ENCODE assay signal across 38 cellular contexts in genomic region chr7:135234727-135235126, GRCh38. TPM values are rescaled to one million over a fixed set of nuclear protein-coding genes. Genes with fewer than 3 reads are reported as not detected.
"Had no signal": no experiment of that assay in that cellular context is flagged by ENCODE, and none has a peak within 500 bp of the region (broad histone marks: within the 10 kb centered on the region; RNA-seq: fewer than 3 reads in every experiment).

No MANE protein-coding gene starts in this region.

- H3K4me3 ChIP-seq: ascending aorta, cardiac muscle cell had no signal

- ATAC-seq: activated CD4-positive, alpha-beta T cell treated with anti-CD3 and anti-CD28 coated beads for 36 hours; activated CD8-positive, alpha-beta memory T cell treated with anti-CD3 and anti-CD28 coated beads, Interleukin-2, amount 10 ng/mL, durations not matched to agents 7 days and 5 days; activated CD8-positive, alpha-beta T cell treated with anti-CD3 and anti-CD28 coated beads, Interleukin-2, amount 10 ng/mL, durations not matched to agents 7 days and 5 days; activated naive CD8-positive, alpha-beta T cell treated with anti-CD3 and anti-CD28 coated beads, Interleukin-2, amount 50 U/mL, for 24 hours had no signal

- FAIRE-seq: bronchial epithelial cell, TTC549 had no signal

- H3K9me3 Mint-ChIP-seq: activated B cell treated with CpG ODN at 0.5 μM for 24 hours; activated naive CD4-positive, alpha-beta T cell treated with anti-CD3 and anti-CD28 coated beads, Interleukin-2, amount 10 ng/mL, durations not matched to agents 7 days and 5 days; activated naive CD4-positive, alpha-beta T cell treated with anti-CD3 and anti-CD28 coated beads, Interleukin-2, amount 50 U/mL, for 24 hours; activated naive CD8-positive, alpha-beta T cell treated with anti-CD3 and anti-CD28 coated beads, Interleukin-2, amount 10 ng/mL, durations not matched to agents 7 days and 5 days; activated naive CD8-positive, alpha-beta T cell treated with anti-CD3 and anti-CD28 coated beads, Interleukin-2, amount 50 U/mL, for 24 hours; activated T-cell treated with anti-CD3 and anti-CD28 coated beads, Interleukin-2, amount 50 U/mL, for 24 hours; brain; central memory CD8-positive, alpha-beta T cell; T-helper 1 cell treated with Interleukin-12 subunit alpha and Interleukin-12 subunit beta and Interleukin-4 antibody, amounts not matched to agents 30 μg/mL and 1 μg/mL, for 36 hours had no signal

- H3K36me3 ChIP-seq: ascending aorta, cardiac muscle cell had no signal

- H3K9me3 ChIP-seq: ascending aorta had no signal

- H3K27me3 Mint-ChIP-seq: activated CD4-positive, alpha-beta T cell treated with anti-CD3 and anti-CD28 coated beads for 36 hours; activated CD4-positive, alpha-beta T cell treated with anti-CD3 and anti-CD28 coated beads, Interleukin-2, amount 10 ng/mL, durations not matched to agents 7 days and 5 days; activated CD8-positive, alpha-beta memory T cell treated with anti-CD3 and anti-CD28 coated beads, Interleukin-2, amount 10 ng/mL, durations not matched to agents 7 days and 5 days; activated naive CD4-positive, alpha-beta T cell treated with anti-CD3 and anti-CD28 coated beads, Interleukin-2, amount 10 ng/mL, durations not matched to agents 7 days and 5 days; activated naive CD4-positive, alpha-beta T cell treated with anti-CD3 and anti-CD28 coated beads, Interleukin-2, amount 50 U/mL, for 24 hours; activated naive CD8-positive, alpha-beta T cell; activated naive CD8-positive, alpha-beta T cell treated with anti-CD3 and anti-CD28 coated beads, Interleukin-2, amount 50 U/mL, for 24 hours; activated T-cell treated with anti-CD3 and anti-CD28 coated beads, Interleukin-2, amount 50 U/mL, for 24 hours; brain had no signal

- DNase-seq: activated B cell treated with CpG ODN at 0.5 μM for 24 hours; activated CD4-positive, alpha-beta memory T cell treated with anti-CD3 and anti-CD28 coated beads, Interleukin-2, amount 10 ng/mL, durations not matched to agents 7 days and 5 days; activated CD4-positive, alpha-beta T cell treated with anti-CD3 and anti-CD28 coated beads for 1 hour; activated CD4-positive, alpha-beta T cell treated with anti-CD3 and anti-CD28 coated beads for 36 hours; activated CD4-positive, alpha-beta T cell treated with anti-CD3 and anti-CD28 coated beads for 48 hours; activated CD4-positive, alpha-beta T cell treated with anti-CD3 and anti-CD28 coated beads, Interleukin-2, amount 10 ng/mL, durations not matched to agents 7 days and 5 days; activated CD4-positive, alpha-beta T cell treated with anti-CD3 and anti-CD28 coated beads, Interleukin-2, amount 50 U/mL, for 48 hours; activated CD8-positive, alpha-beta memory T cell treated with anti-CD3 and anti-CD28 coated beads, Interleukin-2, amount 10 ng/mL, durations not matched to agents 7 days and 5 days; activated CD8-positive, alpha-beta memory T cell treated with anti-CD3 and anti-CD28 coated beads, Interleukin-2, amount 50 U/mL, for 48 hours; activated CD8-positive, alpha-beta T cell treated with anti-CD3 and anti-CD28 coated beads, Interleukin-2, amount 10 ng/mL, durations not matched to agents 7 days and 5 days; activated effector memory CD4-positive, alpha-beta T cell treated with Interleukin-2 at 50 U/mL for 16 hours; activated gamma-delta T cell; activated naive CD4-positive, alpha-beta T cell treated with anti-CD3 and anti-CD28 coated beads, Interleukin-2, amount 10 ng/mL, durations not matched to agents 7 days and 5 days; activated naive CD4-positive, alpha-beta T cell treated with Interleukin-2 at 50 U/mL for 16 hours; activated naive CD8-positive, alpha-beta T cell treated with anti-CD3 and anti-CD28 coated beads, Interleukin-2, amount 10 ng/mL, durations not matched to agents 7 days and 5 days; activated naive CD8-positive, alpha-beta T cell treated with anti-CD3 and anti-CD28 coated beads, Interleukin-2, amount 50 U/mL, for 24 hours; activated T-cell treated with anti-CD3 and anti-CD28 coated beads, Interleukin-2, amount 50 U/mL, for 24 hours; amygdala; anterior cingulate cortex; caudate nucleus; cerebellar nuclear complex; T-helper 1 cell; T-helper 2 cell; T-helper 9 cell had no signal

- H3K27ac ChIP-seq: ascending aorta, cardiac muscle cell, VCaP had no signal

- H3K4me1 ChIP-seq: ascending aorta had no signal

- H3K36me3 Mint-ChIP-seq: activated CD8-positive, alpha-beta memory T cell treated with anti-CD3 and anti-CD28 coated beads, Interleukin-2, amount 10 ng/mL, durations not matched to agents 7 days and 5 days; activated naive CD4-positive, alpha-beta T cell treated with anti-CD3 and anti-CD28 coated beads, Interleukin-2, amount 10 ng/mL, durations not matched to agents 7 days and 5 days; activated naive CD4-positive, alpha-beta T cell treated with anti-CD3 and anti-CD28 coated beads, Interleukin-2, amount 50 U/mL, for 24 hours; activated naive CD8-positive, alpha-beta T cell; activated naive CD8-positive, alpha-beta T cell treated with anti-CD3 and anti-CD28 coated beads, Interleukin-2, amount 10 ng/mL, durations not matched to agents 7 days and 5 days; brain had no signal

- H3K27me3 ChIP-seq: ascending aorta, cardiac muscle cell had no signal

- H3K27ac Mint-ChIP-seq: activated B cell treated with CpG ODN at 0.5 μM for 24 hours; activated CD4-positive, alpha-beta memory T cell treated with anti-CD3 and anti-CD28 coated beads, Interleukin-2, amount 10 ng/mL, durations not matched to agents 7 days and 5 days; activated CD4-positive, alpha-beta T cell treated with anti-CD3 and anti-CD28 coated beads for 36 hours; activated CD4-positive, alpha-beta T cell treated with anti-CD3 and anti-CD28 coated beads, Interleukin-2, amount 10 ng/mL, durations not matched to agents 7 days and 5 days; activated CD8-positive, alpha-beta memory T cell treated with anti-CD3 and anti-CD28 coated beads, Interleukin-2, amount 10 ng/mL, durations not matched to agents 7 days and 5 days; activated CD8-positive, alpha-beta T cell treated with anti-CD3 and anti-CD28 coated beads, Interleukin-2, amount 10 ng/mL, durations not matched to agents 7 days and 5 days; activated naive CD4-positive, alpha-beta T cell treated with anti-CD3 and anti-CD28 coated beads, Interleukin-2, amount 10 ng/mL, durations not matched to agents 7 days and 5 days; activated naive CD4-positive, alpha-beta T cell treated with anti-CD3 and anti-CD28 coated beads, Interleukin-2, amount 50 U/mL, for 24 hours; activated naive CD8-positive, alpha-beta T cell; activated naive CD8-positive, alpha-beta T cell treated with anti-CD3 and anti-CD28 coated beads, Interleukin-2, amount 10 ng/mL, durations not matched to agents 7 days and 5 days; activated naive CD8-positive, alpha-beta T cell treated with anti-CD3 and anti-CD28 coated beads, Interleukin-2, amount 50 U/mL, for 24 hours; activated T-cell treated with anti-CD3 and anti-CD28 coated beads, Interleukin-2, amount 50 U/mL, for 24 hours; activated T-helper 2 cell treated with anti-CD3 and anti-CD28 coated beads, Interferon-gamma antibody, Interleukin-2, Interleukin-4, amounts not matched to agents 10 μg/mL and 5 μg/mL and 100 μg/mL, durations not matched to agents 14 hours and 24 hours and 36 hours; brain; T-helper 1 cell treated with Interleukin-12 subunit alpha and Interleukin-12 subunit beta and Interleukin-4 antibody, amounts not matched to agents 30 μg/mL and 1 μg/mL, for 36 hours; T-helper 2 cell treated with Interferon-gamma antibody and Interleukin-4, amounts not matched to agents 5 μg/mL and 100 μg/mL, for 36 hours had no signal

- H3K4me3 Mint-ChIP-seq: activated B cell treated with CpG ODN at 0.5 μM for 24 hours; activated CD4-positive, alpha-beta memory T cell treated with anti-CD3 and anti-CD28 coated beads, Interleukin-2, amount 10 ng/mL, durations not matched to agents 7 days and 5 days; activated CD4-positive, alpha-beta T cell treated with anti-CD3 and anti-CD28 coated beads for 36 hours; activated CD4-positive, alpha-beta T cell treated with anti-CD3 and anti-CD28 coated beads, Interleukin-2, amount 10 ng/mL, durations not matched to agents 7 days and 5 days; activated CD8-positive, alpha-beta memory T cell treated with anti-CD3 and anti-CD28 coated beads, Interleukin-2, amount 10 ng/mL, durations not matched to agents 7 days and 5 days; activated CD8-positive, alpha-beta T cell treated with anti-CD3 and anti-CD28 coated beads, Interleukin-2, amount 10 ng/mL, durations not matched to agents 7 days and 5 days; activated naive CD4-positive, alpha-beta T cell treated with anti-CD3 and anti-CD28 coated beads, Interleukin-2, amount 10 ng/mL, durations not matched to agents 7 days and 5 days; activated naive CD4-positive, alpha-beta T cell treated with anti-CD3 and anti-CD28 coated beads, Interleukin-2, amount 50 U/mL, for 24 hours; activated naive CD8-positive, alpha-beta T cell; activated naive CD8-positive, alpha-beta T cell treated with anti-CD3 and anti-CD28 coated beads, Interleukin-2, amount 10 ng/mL, durations not matched to agents 7 days and 5 days; activated naive CD8-positive, alpha-beta T cell treated with anti-CD3 and anti-CD28 coated beads, Interleukin-2, amount 50 U/mL, for 24 hours; activated T-cell treated with anti-CD3 and anti-CD28 coated beads, Interleukin-2, amount 50 U/mL, for 24 hours; brain; central memory CD8-positive, alpha-beta T cell; T-helper 1 cell treated with Interleukin-12 subunit alpha and Interleukin-12 subunit beta and Interleukin-4 antibody, amounts not matched to agents 30 μg/mL and 1 μg/mL, for 36 hours; T-helper 2 cell treated with Interferon-gamma antibody and Interleukin-4, amounts not matched to agents 5 μg/mL and 100 μg/mL, for 36 hours had no signal

- H3K4me1 Mint-ChIP-seq: brain; central memory CD8-positive, alpha-beta T cell had no signal

RNA-seq across cellular contexts. Expression of gene STRA8, which starts 1.1 kb away (rescaled TPM):
- total RNA-seq: activated B cell treated with CpG ODN at 0.5 μM for 24 hours; activated CD4-positive, alpha-beta memory T cell treated with anti-CD3 and anti-CD28 coated beads, Interleukin-2, amount 10 ng/mL, durations not matched to agents 7 days and 5 days; activated CD4-positive, alpha-beta T cell treated with anti-CD3 and anti-CD28 coated beads for 36 hours; activated CD4-positive, alpha-beta T cell treated with anti-CD3 and anti-CD28 coated beads, Interleukin-2, amount 10 ng/mL, durations not matched to agents 7 days and 5 days; activated CD8-positive, alpha-beta memory T cell treated with anti-CD3 and anti-CD28 coated beads, Interleukin-2, amount 10 ng/mL, durations not matched to agents 7 days and 5 days; activated CD8-positive, alpha-beta T cell treated with anti-CD3 and anti-CD28 coated beads, Interleukin-2, amount 10 ng/mL, durations not matched to agents 7 days and 5 days; activated naive CD8-positive, alpha-beta T cell treated with anti-CD3 and anti-CD28 coated beads, Interleukin-2, amount 10 ng/mL, durations not matched to agents 7 days and 5 days; activated T-helper 2 cell treated with anti-CD3 and anti-CD28 coated beads, Interferon-gamma antibody, Interleukin-2, Interleukin-4, amounts not matched to agents 10 μg/mL and 5 μg/mL and 100 μg/mL, durations not matched to agents 14 hours and 24 hours and 36 hours; ascending aorta; bronchial epithelial cell; cardiac muscle cell; chondrocyte had no signal
- polyA plus RNA-seq: adipose tissue, cardiac muscle cell had no signal
